In the genomic region with DNA sequence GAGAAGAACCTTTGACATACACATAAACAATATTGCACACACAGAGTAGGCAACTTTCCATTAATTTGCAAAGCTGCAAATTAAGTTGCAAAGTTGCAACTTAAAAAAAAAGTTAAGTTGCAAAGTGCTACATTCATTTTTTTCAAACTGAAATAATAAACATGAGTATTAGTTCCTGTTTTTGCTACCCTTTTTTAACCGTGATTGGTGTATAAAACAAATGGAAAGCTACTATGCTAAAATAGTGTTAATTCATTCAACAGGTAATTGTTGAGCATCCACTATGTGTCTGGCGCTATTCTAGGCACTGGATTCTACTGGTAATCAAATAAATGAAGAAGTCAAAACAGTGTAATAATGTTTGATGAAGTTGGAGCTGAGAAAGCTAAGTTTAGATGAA, we compare ENCODE assay signal across 1 cellular context.
TF ChIP-seq lines count a peak whose summit lies in the region.

No MANE protein-coding gene starts in this region.

TF ChIP-seq in GM12878, 131 proteins besides CTCF, POLR2A, EP300 and RAD21:
- TF ChIP-seq HDAC6 (IDR thresholded peaks at IDR 0.05; ENCODE audit: unreplicated experiment) (no peak), TCF12 (IDR thresholded peaks at IDR 0.05; ENCODE audit: low read depth, low read length) (no peak), CEBPB (IDR thresholded peaks at IDR 0.05; ENCODE audit: borderline replicate concordance in 1 of 2, low read depth in 2 of 2, low read length in 2 of 2) (no peak), MYC (IDR thresholded peaks at IDR 0.05; ENCODE audit: insufficient read depth, insufficient read length, insufficient replicate concordance, low read length, severe bottlenecking) (no peak), ZNF384 (IDR thresholded peaks at IDR 0.05; ENCODE audit: borderline replicate concordance, low read depth, low read length) (peak; percentile 69; the same call in 1 of the 2 replicates)
